In the genomic region with DNA sequence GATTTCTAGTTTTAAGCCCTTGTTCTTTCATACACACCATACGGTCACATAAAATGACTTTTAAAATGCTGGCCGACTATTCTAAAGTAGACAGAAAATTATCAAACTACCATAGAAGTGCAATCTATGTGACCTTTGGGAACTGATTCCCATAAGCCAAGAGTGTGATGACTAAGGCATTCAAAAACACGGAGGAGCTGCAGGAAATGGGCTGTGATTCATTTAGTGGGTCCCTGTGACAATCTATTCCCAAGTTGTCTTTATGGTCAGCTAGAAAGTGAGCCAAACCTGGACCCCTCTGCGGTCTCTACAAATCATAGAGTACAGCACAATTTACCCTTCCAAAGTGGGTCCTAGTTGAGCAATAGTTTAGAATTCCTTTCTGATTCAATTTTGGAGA, we compare ENCODE assay signal across 17 cellular contexts.
A peak's percentile ranks its signal among the peaks of the same experiment; 100 is the strongest.
DNase-seq lines count a peak whose midpoint lies in the region; ATAC-seq, FAIRE-seq and TF ChIP-seq lines count a peak whose summit lies in the region.
"Had no signal": no experiment of that assay in that cellular context is flagged by ENCODE, and none has a peak within 500 bp of the region (broad histone marks: within the 10 kb centered on the region; RNA-seq: fewer than 3 reads in every experiment).

No MANE protein-coding gene starts in this region.

- peak overlapping the region; percentile 30 for H3K4me2 ChIP-seq in astrocyte (ENCODE audit: low read length)

- H2AFZ ChIP-seq in astrocyte (ENCODE audit: low read depth, low read length) = no peak overlapping the region

- H3K9me3 ChIP-seq in astrocyte (ENCODE audit: insufficient read depth, low read depth, low read length) = no peaks in the 10 kb centered on the region
- H3K9me3 ChIP-seq: gastroesophageal sphincter, mucosa of descending colon, thoracic aorta had no signal

- H3K4me1 ChIP-seq in astrocyte (ENCODE audit: insufficient read depth, low read length) = peaks cover 9% of the 10 kb centered on the region
- H3K4me1 ChIP-seq: gastroesophageal sphincter had no signal

- no peaks in the 10 kb centered on the region for H3K36me3 ChIP-seq in astrocyte (ENCODE audit: insufficient read depth, low read length)
- H3K36me3 ChIP-seq: gastroesophageal sphincter, thoracic aorta had no signal

- H3K9ac ChIP-seq in astrocyte (ENCODE audit: low read length) = no peak overlapping the region

- no peaks in the 10 kb centered on the region for H3K9me3 Mint-ChIP-seq in astrocyte (ENCODE audit: unreplicated experiment)

- no peak for FAIRE-seq in astrocyte (lab: Jason Lieb, UNC)

- H3K4me3 Mint-ChIP-seq in astrocyte (ENCODE audit: unreplicated experiment) = no peak overlapping the region

- H4K20me1 ChIP-seq in astrocyte (ENCODE audit: insufficient read depth, low read length) = no peaks in the 10 kb centered on the region

- H3K4me1 Mint-ChIP-seq in astrocyte (ENCODE audit: low read depth, unreplicated experiment) = peaks cover 20% of the 10 kb centered on the region

- in situ Hi-C loops in ACHN (cut with HindIII; ENCODE audit: low pct_ligation_motif_present, low pct_unique_long_range_greater_than_20kb, low sequenced_read_pairs) = no loop called here

- no peak overlapping the region for H3K4me3 ChIP-seq in astrocyte (ENCODE audit: insufficient read depth, low read depth, low read length)
- H3K4me3 ChIP-seq: gastroesophageal sphincter, mucosa of descending colon, thoracic aorta had no signal

- no peaks in the 10 kb centered on the region for H3K27me3 Mint-ChIP-seq in astrocyte (ENCODE audit: low read depth, unreplicated experiment)

- H3K36me3 Mint-ChIP-seq in astrocyte (ENCODE audit: low read depth, unreplicated experiment) = no peaks in the 10 kb centered on the region

- no peak for TF ChIP-seq CTCF in astrocyte (IDR thresholded peaks at IDR 0.05; ENCODE audit: insufficient read depth, low read depth, low read length)

- H3K79me2 ChIP-seq in astrocyte (ENCODE audit: insufficient read depth, low read length) = no peaks in the 10 kb centered on the region

- no peak for ATAC-seq in GM19463 (IDR thresholded peaks at IDR 0.05; ENCODE audit: unreplicated experiment)
- ATAC-seq: gastroesophageal sphincter, mucosa of descending colon, Panc1 had no signal

- peak; percentile 20 for DNase-seq in AG08396 (ENCODE audit: low spot score)
- DNase-seq in HT1080 (ENCODE audit: low read depth) = peak; percentile 84
- DNase-seq in astrocyte (ENCODE audit: low read depth) = peak; percentile 73
- DNase-seq in kidney tubule cell (ENCODE audit: low spot score) = peak; percentile 32
- DNase-seq in HPDE6-E6E7 (ENCODE audit: extremely low spot score) = no peak
- no peak for DNase-seq in ecto neural progenitor cell (ENCODE audit: low spot score)
- no peak for DNase-seq in ACHN
- DNase-seq: DMS53; effector CD4-positive, alpha-beta T cell; mucosa of descending colon; NCI-H187; NCI-H69; posterior cingulate gyrus had no signal

- no peaks in the 10 kb centered on the region for H3K27me3 ChIP-seq in astrocyte (ENCODE audit: insufficient read depth, low read length)
- H3K27me3 ChIP-seq: gastroesophageal sphincter had no signal

- H3K27ac Mint-ChIP-seq in astrocyte (ENCODE audit: unreplicated experiment) = no peak overlapping the region

- peak overlapping the region; percentile 58 for H3K27ac ChIP-seq in astrocyte (ENCODE audit: low read depth, low read length)
- H3K27ac ChIP-seq: gastroesophageal sphincter, thoracic aorta had no signal

Comparison
In these comparisons a context has a peak if more than half of its experiments do, and no peak if none do; other contexts are left out.
1. DNase-seq: peak in AG08396 (single experiment), HT1080 (single experiment), astrocyte (single experiment) and kidney tubule cell (single experiment); none in HPDE6-E6E7 (single experiment), ecto neural progenitor cell (single experiment) and ACHN (single experiment).